Comparison of ENCODE assay signal across 7 cellular contexts in genomic region chr7:17300012-17300411, GRCh38. TPM values are rescaled to one million over a fixed set of nuclear protein-coding genes. Genes with fewer than 3 reads are reported as not detected.
DNase-seq lines count a peak whose midpoint lies in the region; ATAC-seq lines count a peak whose summit lies in the region.

No MANE protein-coding gene starts in this region.

- peaks cover 3% of the 10 kb centered on the region; the same call in 1 of the 2 replicates for H3K9me3 ChIP-seq in HUES64 (ENCODE audit: insufficient read depth, low read depth, low read length)

- no peaks in the 10 kb centered on the region for H3K27me3 Mint-ChIP-seq in activated naive CD8-positive, alpha-beta T cell treated with anti-CD3 and anti-CD28 coated beads, Interleukin-2, amount 10 ng/mL, durations not matched to agents 7 days and 5 days
- H3K27me3 Mint-ChIP-seq in immature natural killer cell (ENCODE audit: low read depth in 3 of 3), result peaks cover 3 to 10% (median 7%) of the 10 kb centered on the region in 3 donors
- H3K27me3 Mint-ChIP-seq in stimulated activated naive B cell treated with anti-CD40 and anti-IgM and Interleukin-4, amounts not matched to agents 10 μg/mL and 1 μg/mL and 100 μg/mL, for 72 hours, result no peaks in the 10 kb centered on the region

- POLR2A ChIA-PET in activated naive CD8-positive, alpha-beta T cell treated with anti-CD3 and anti-CD28 coated beads, Interleukin-2, amount 10 ng/mL, durations not matched to agents 7 days and 5 days (lab: Charles Lee), result interaction anchor here (0.9 to 1.7 kb wide), 7 partner anchors 26 to 300 kb away, joined by 3 to 5 read pairs (median 4); no protein-coding TSS in a partner anchor

- DNase-seq in activated naive CD8-positive, alpha-beta T cell treated with anti-CD3 and anti-CD28 coated beads, Interleukin-2, amount 10 ng/mL, durations not matched to agents 7 days and 5 days, result no peak
- DNase-seq in immature natural killer cell, result no peak
- DNase-seq in stimulated activated naive B cell treated with anti-CD40 and anti-IgM and Interleukin-4, amounts not matched to agents 10 μg/mL and 1 μg/mL and 100 μg/mL, for 72 hours, result no peak
- no peak for DNase-seq in COR-L47 (lab: John Stamatoyannopoulos, UW)
- no peak for DNase-seq in Kasumi-1 (lab: John Stamatoyannopoulos, UW)
- DNase-seq in MV-4-11 (lab: John Stamatoyannopoulos, UW), result no peak

- H3K4me1 Mint-ChIP-seq in activated naive CD8-positive, alpha-beta T cell treated with anti-CD3 and anti-CD28 coated beads, Interleukin-2, amount 10 ng/mL, durations not matched to agents 7 days and 5 days, result peaks cover 30% of the 10 kb centered on the region
- peaks cover 29 to 40% of the 10 kb centered on the region in 2 donors for H3K4me1 Mint-ChIP-seq in immature natural killer cell
- H3K4me1 Mint-ChIP-seq in stimulated activated naive B cell treated with anti-CD40 and anti-IgM and Interleukin-4, amounts not matched to agents 10 μg/mL and 1 μg/mL and 100 μg/mL, for 72 hours, result peaks cover 30 to 34% of the 10 kb centered on the region in 2 donors

- peak overlapping the region; percentile 96 for H3K27ac Mint-ChIP-seq in activated naive CD8-positive, alpha-beta T cell treated with anti-CD3 and anti-CD28 coated beads, Interleukin-2, amount 10 ng/mL, durations not matched to agents 7 days and 5 days
- H3K27ac Mint-ChIP-seq in immature natural killer cell, result peak overlapping the region; percentile 21 to 84 (median 73)
- peak overlapping the region; percentile 76 for H3K27ac Mint-ChIP-seq in stimulated activated naive B cell treated with anti-CD40 and anti-IgM and Interleukin-4, amounts not matched to agents 10 μg/mL and 1 μg/mL and 100 μg/mL, for 72 hours

- peaks cover 13% of the 10 kb centered on the region for H3K36me3 Mint-ChIP-seq in activated naive CD8-positive, alpha-beta T cell treated with anti-CD3 and anti-CD28 coated beads, Interleukin-2, amount 10 ng/mL, durations not matched to agents 7 days and 5 days
- H3K36me3 Mint-ChIP-seq in immature natural killer cell, result no peaks in the 10 kb centered on the region
- H3K36me3 Mint-ChIP-seq in stimulated activated naive B cell treated with anti-CD40 and anti-IgM and Interleukin-4, amounts not matched to agents 10 μg/mL and 1 μg/mL and 100 μg/mL, for 72 hours, result peaks cover 3 to 7% of the 10 kb centered on the region in 2 donors

- 46% methylated on average over 5 of the region's 5 CpGs for WGBS in HUES64

- peaks cover 38% of the 10 kb centered on the region for H3K27me3 ChIP-seq in HUES64 (ENCODE audit: insufficient read depth, low read length)

- peak overlapping the region; percentile 97 for H3K4me3 Mint-ChIP-seq in activated naive CD8-positive, alpha-beta T cell treated with anti-CD3 and anti-CD28 coated beads, Interleukin-2, amount 10 ng/mL, durations not matched to agents 7 days and 5 days
- H3K4me3 Mint-ChIP-seq in immature natural killer cell, result peak overlapping the region; percentile 88 to 94 (median 93)
- H3K4me3 Mint-ChIP-seq in stimulated activated naive B cell treated with anti-CD40 and anti-IgM and Interleukin-4, amounts not matched to agents 10 μg/mL and 1 μg/mL and 100 μg/mL, for 72 hours, result peak overlapping the region; percentile 87 to 91

- no peaks in the 10 kb centered on the region for H3K36me3 ChIP-seq in HUES64 (ENCODE audit: insufficient read depth, low read length)

- no peak for ATAC-seq in activated naive CD8-positive, alpha-beta T cell treated with anti-CD3 and anti-CD28 coated beads, Interleukin-2, amount 10 ng/mL, durations not matched to agents 7 days and 5 days (ENCODE audit: low read depth)
- ATAC-seq in stimulated activated naive B cell treated with anti-CD40 and anti-IgM and Interleukin-4, amounts not matched to agents 10 μg/mL and 1 μg/mL and 100 μg/mL, for 72 hours (replicated peaks), result no peak

- peak overlapping the region; percentile 71; the same call in 1 of the 2 replicates for H3K9ac ChIP-seq in HUES64 (ENCODE audit: low read depth, low read length)

- peak overlapping the region; percentile 59 for H3K4me3 ChIP-seq in HUES64 (ENCODE audit: low read length)

- peaks cover 34% of the 10 kb centered on the region for H3K4me1 ChIP-seq in HUES64 (ENCODE audit: insufficient read depth, low read length)

- H3K9me3 Mint-ChIP-seq in activated naive CD8-positive, alpha-beta T cell treated with anti-CD3 and anti-CD28 coated beads, Interleukin-2, amount 10 ng/mL, durations not matched to agents 7 days and 5 days, result peaks cover 4% of the 10 kb centered on the region
- peaks cover 0 to 2% (median 0%) of the 10 kb centered on the region in 6 donors for H3K9me3 Mint-ChIP-seq in immature natural killer cell
- H3K9me3 Mint-ChIP-seq in stimulated activated naive B cell treated with anti-CD40 and anti-IgM and Interleukin-4, amounts not matched to agents 10 μg/mL and 1 μg/mL and 100 μg/mL, for 72 hours, result peaks cover 7 to 9% of the 10 kb centered on the region in 2 donors

- no peak overlapping the region for H3K27ac ChIP-seq in HUES64 (ENCODE audit: low read depth, low read length)

RNA-seq across cellular contexts. Expression of gene AHR, which starts 1.6 kb away (rescaled TPM):
- polyA plus RNA-seq in HUES64 (2013, experiment 1 of 2), result 3.0 TPM
- 3.0 TPM for polyA plus RNA-seq in HUES64 (2013, experiment 2 of 2)
- 10 to 100 TPM; 49.0 to 50.6 TPM for total RNA-seq in activated naive CD8-positive, alpha-beta T cell treated with anti-CD3 and anti-CD28 coated beads, Interleukin-2, amount 10 ng/mL, durations not matched to agents 7 days and 5 days
- 1 to 10 TPM; 2.6 to 4.0 (median 3.5) TPM for polyA plus RNA-seq in immature natural killer cell
